1 cellular context compared by ENCODE assay signal in genomic region chr6:32095338-32096086, GRCh38.
TF ChIP-seq lines count a peak whose summit lies in the region.

No MANE protein-coding gene starts in this region.

TF ChIP-seq in HCT116, 20 proteins besides CTCF, POLR2A, EP300 and RAD21 (continued from another document):
- no peak for TF ChIP-seq ZBTB33 (IDR thresholded peaks at IDR 0.05; ENCODE audit: extremely low read depth, insufficient replicate concordance, low read length)
- no peak for TF ChIP-seq POLR2AphosphoS5 (IDR thresholded peaks at IDR 0.05; ENCODE audit: low read depth, low read length)
- no peak for TF ChIP-seq ATF3 (IDR thresholded peaks at IDR 0.05)
- TF ChIP-seq MAX (IDR thresholded peaks at IDR 0.05), result no peak
- no peak for TF ChIP-seq TCF7L2 (IDR thresholded peaks at IDR 0.05; ENCODE audit: borderline replicate concordance, extremely low read depth, insufficient read depth, insufficient read length)
- TF ChIP-seq EZH2phosphoT487 (IDR thresholded peaks at IDR 0.05; ENCODE audit: borderline replicate concordance), result no peak
- no peak for TF ChIP-seq REST (IDR thresholded peaks at IDR 0.05; ENCODE audit: low read depth)
TF ChIP-seq in HCT116: peak in this region for 0.
